Comparison of ENCODE assay signal across 3 cellular contexts in genomic region chr17:69284646-69285045, GRCh38.
TF ChIP-seq lines count a peak whose summit lies in the region.

No MANE protein-coding gene starts in this region.

TF ChIP-seq in A549, 52 proteins besides CTCF, POLR2A, EP300 and RAD21:
- TF ChIP-seq ZNF302 (CRISPR knock-in tag; IDR thresholded peaks at IDR 0.05) (no peak), MAFK (IDR thresholded peaks at IDR 0.05; ENCODE audit: partially characterized antibody) (peak; percentile 82), ZC3H11A (IDR thresholded peaks at IDR 0.05) (no peak)

TF ChIP-seq in IMR-90, 13 proteins besides CTCF, POLR2A, EP300 and RAD21:
- TF ChIP-seq MAFK (IDR thresholded peaks at IDR 0.05; ENCODE audit: low read depth, low read length) (peak; percentile 57), RFX5 (IDR thresholded peaks at IDR 0.05; ENCODE audit: low read depth, low read length) (no peak)

TF ChIP-seq in GM23338, 12 proteins besides CTCF, POLR2A, EP300 and RAD21:
- TF ChIP-seq ZNF114 (CRISPR knock-in tag; IDR thresholded peaks at IDR 0.05) (no peak), ZNF331 (CRISPR knock-in tag; IDR thresholded peaks at IDR 0.05; ENCODE audit: low read depth) (no peak), EZH2 (IDR thresholded peaks at IDR 0.05; ENCODE audit: low read depth, unreplicated experiment) (no peak), ZNF462 (CRISPR knock-in tag; IDR thresholded peaks at IDR 0.05) (no peak), JUNB (IDR thresholded peaks at IDR 0.05; ENCODE audit: unreplicated experiment) (no peak)
- TF ChIP-seq, protein P1, sequence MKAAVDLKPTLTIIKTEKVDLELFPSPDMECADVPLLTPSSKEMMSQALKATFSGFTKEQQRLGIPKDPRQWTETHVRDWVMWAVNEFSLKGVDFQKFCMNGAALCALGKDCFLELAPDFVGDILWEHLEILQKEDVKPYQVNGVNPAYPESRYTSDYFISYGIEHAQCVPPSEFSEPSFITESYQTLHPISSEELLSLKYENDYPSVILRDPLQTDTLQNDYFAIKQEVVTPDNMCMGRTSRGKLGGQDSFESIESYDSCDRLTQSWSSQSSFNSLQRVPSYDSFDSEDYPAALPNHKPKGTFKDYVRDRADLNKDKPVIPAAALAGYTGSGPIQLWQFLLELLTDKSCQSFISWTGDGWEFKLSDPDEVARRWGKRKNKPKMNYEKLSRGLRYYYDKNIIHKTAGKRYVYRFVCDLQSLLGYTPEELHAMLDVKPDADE (IDR thresholded peaks at IDR 0.05), result no peak
TF ChIP-seq in GM23338: peak in this region for 0.
